Comparison of ENCODE assay signal across 8 cellular contexts in genomic region chr10:115355162-115355760, GRCh38.
DNase-seq lines count a peak whose midpoint lies in the region; ATAC-seq, FAIRE-seq and TF ChIP-seq lines count a peak whose summit lies in the region.

No MANE protein-coding gene starts in this region.

- H3K9me3 ChIP-seq in heart left ventricle (peaks cover 0 to 5% (median 0%) of the 10 kb centered on the region in 12 donors), pancreas (no peaks in the 10 kb centered on the region)

- H3K27me3 ChIP-seq in heart left ventricle (no peaks in the 10 kb centered on the region), pancreas (no peaks in the 10 kb centered on the region)

- H3K4me1 ChIP-seq in heart left ventricle = no peaks in the 10 kb centered on the region
- H3K4me1 ChIP-seq in pancreas = no peaks in the 10 kb centered on the region

- ATAC-seq in heart left ventricle (peak in 1 of 4 donors; percentile 60), GM21825 (IDR thresholded peaks at IDR 0.05; ENCODE audit: unreplicated experiment) (peak; percentile 75), esophagus mucosa (peak; percentile 55), pancreas (peak; percentile 71 to 87 (median 79))

- no peak for DNase-seq in heart left ventricle
- no peak for DNase-seq in cardiac septum (ENCODE audit: low spot score)
- DNase-seq in Kasumi-1 (lab: John Stamatoyannopoulos, UW) = peak; percentile 76 to 89
- peak; percentile 61 for DNase-seq in RPMI8226
- DNase-seq in pancreas = peak in 3 of 6 donors; percentile 32 to 48 (median 44)
- DNase-seq in activated CD4-positive, CD25-positive, alpha-beta regulatory T cell (lab: John Stamatoyannopoulos, UW) = no peak

- H3K36me3 ChIP-seq in heart left ventricle (no peaks in the 10 kb centered on the region), pancreas (no peaks in the 10 kb centered on the region)

- H3K27ac ChIP-seq in heart left ventricle (no peak overlapping the region), pancreas (no peak overlapping the region)

- intact Hi-C loops in heart left ventricle (cut with DNase I) (loop anchor here in 9 of 10 donors (2.0 to 10.0 kb wide), 5 partner anchors 932 to 1032 kb away; no protein-coding TSS in a partner anchor), cardiac septum (cut with DNase I) (loop anchor here (10.0 kb wide), 1 partner anchor 1030 kb away; no protein-coding TSS in a partner anchor), pancreas (cut with DNase I) (loop anchor here in 1 of 3 donors (10.0 kb wide), 1 partner anchor 1030 kb away; no protein-coding TSS in a partner anchor)

- TF ChIP-seq CTCF in heart left ventricle (IDR thresholded peaks at IDR 0.05) (peak; percentile 16 to 60 (median 44)), pancreas (IDR thresholded peaks at IDR 0.05) (peak in 3 of 4 donors; percentile 35 to 48 (median 47))

- FAIRE-seq in pancreas (lab: Jason Lieb, UNC) = no peak

- WGBS in heart left ventricle, 4 donors = 4 to 10% (median 6%) methylated on average over 2 of the region's 2 CpGs
- WGBS in pancreas, 2 donors = 3 to 4% methylated on average over 2 of the region's 2 CpGs

- H3K4me3 ChIP-seq in heart left ventricle (no peak overlapping the region), pancreas (no peak overlapping the region)

- no peak for TF ChIP-seq POLR2A in heart left ventricle (IDR thresholded peaks at IDR 0.05)

Comparison
In these comparisons a context has a peak if more than half of its experiments do, and no peak if none do; other contexts are left out.
1. DNase-seq: peak in Kasumi-1 (2 of 2) and RPMI8226 (single experiment); none in heart left ventricle (0 of 5), cardiac septum (single experiment) and activated CD4-positive, CD25-positive, alpha-beta regulatory T cell (0 of 4).